Comparison of ENCODE assay signal across 28 cellular contexts in the genomic region with DNA sequence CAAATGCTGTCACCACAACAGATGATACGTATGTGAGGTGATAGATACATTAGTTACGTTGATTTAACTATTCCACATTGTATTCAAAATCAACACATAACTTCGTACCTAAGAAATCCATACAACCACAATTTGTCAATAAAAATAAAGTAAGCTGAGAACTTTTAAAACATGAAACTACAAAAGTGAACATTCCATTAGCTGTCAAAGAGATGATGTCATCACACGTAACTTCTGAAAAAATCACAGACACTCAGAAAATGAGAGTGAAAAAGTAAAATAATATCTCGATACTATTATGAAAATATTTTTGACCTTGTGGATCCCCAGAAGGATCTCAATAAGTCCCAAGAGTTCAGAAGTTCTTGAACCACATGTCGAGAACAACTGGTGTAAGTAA.
"Had no signal": no experiment of that assay in that cellular context is flagged by ENCODE, and none has a peak within 500 bp of the region (broad histone marks: within the 10 kb centered on the region; RNA-seq: fewer than 3 reads in every experiment).

No MANE protein-coding gene starts in this region.

- H3K4me3 Mint-ChIP-seq: dendritic cell treated with granulocyte-macrophage colony-stimulating factor and Interleukin-4, amounts not matched to agents 40 ng/mL and 50 ng/mL, for 4 days; effector memory CD8-positive, alpha-beta T cell; endodermal cell had no signal

- H3K36me3 ChIP-seq: colonic mucosa, esophagus muscularis mucosa, esophagus squamous epithelium, gastrocnemius medialis, gastroesophageal sphincter, heart left ventricle, heart right ventricle had no signal

- ATAC-seq: effector memory CD8-positive, alpha-beta T cell; esophagus mucosa; foreskin keratinocyte; gastrocnemius medialis; gastroesophageal sphincter; heart left ventricle; heart right ventricle had no signal

- H3K27me3 Mint-ChIP-seq: dendritic cell treated with granulocyte-macrophage colony-stimulating factor and Interleukin-4, amounts not matched to agents 40 ng/mL and 50 ng/mL, for 4 days; effector memory CD8-positive, alpha-beta T cell had no signal

- FAIRE-seq: colon, endometrium, endothelial cell of umbilical vein had no signal

- H3K9me3 ChIP-seq: colonic mucosa, esophagus muscularis mucosa, esophagus squamous epithelium, gastrocnemius medialis, gastroesophageal sphincter had no signal

- H3K27me3 ChIP-seq: colonic mucosa, dorsolateral prefrontal cortex, esophagus muscularis mucosa, esophagus squamous epithelium, foreskin keratinocyte, gastrocnemius medialis, gastroesophageal sphincter, heart left ventricle, heart right ventricle had no signal

- H3K4me1 ChIP-seq: colonic mucosa, esophagus muscularis mucosa, esophagus squamous epithelium, foreskin keratinocyte, gastrocnemius medialis, gastroesophageal sphincter, heart left ventricle, heart right ventricle had no signal

- H3K27ac Mint-ChIP-seq: dendritic cell treated with granulocyte-macrophage colony-stimulating factor and Interleukin-4, amounts not matched to agents 40 ng/mL and 50 ng/mL, for 4 days; effector memory CD8-positive, alpha-beta T cell; endodermal cell had no signal

- H3K27ac ChIP-seq: colonic mucosa, coronary artery, dorsolateral prefrontal cortex, epithelial cell of prostate, esophagus muscularis mucosa, esophagus squamous epithelium, foreskin keratinocyte, gastrocnemius medialis, gastroesophageal sphincter, heart left ventricle, heart right ventricle had no signal

- H3K4me1 Mint-ChIP-seq: endodermal cell had no signal

- H3K4me3 ChIP-seq: colonic mucosa, coronary artery, dorsolateral prefrontal cortex, esophagus muscularis mucosa, esophagus squamous epithelium, gastrocnemius medialis, gastroesophageal sphincter, heart left ventricle, heart right ventricle had no signal

- H3K9me3 Mint-ChIP-seq: endodermal cell had no signal

- DNase-seq: colonic mucosa; cortex of kidney; dermis blood vessel endothelial cell; dorsolateral prefrontal cortex; effector CD4-positive, alpha-beta T cell; effector CD8-positive, alpha-beta T cell; effector memory CD4-positive, alpha-beta T cell; effector memory CD8-positive, alpha-beta T cell; endodermal cell; erythroblast; esophagus squamous epithelium; foreskin fibroblast; foreskin keratinocyte; foreskin melanocyte; gastrocnemius medialis; glutamatergic neuron; head of caudate nucleus; heart left ventricle; heart right ventricle had no signal
